12 cellular contexts compared by ENCODE assay signal in the genomic region with DNA sequence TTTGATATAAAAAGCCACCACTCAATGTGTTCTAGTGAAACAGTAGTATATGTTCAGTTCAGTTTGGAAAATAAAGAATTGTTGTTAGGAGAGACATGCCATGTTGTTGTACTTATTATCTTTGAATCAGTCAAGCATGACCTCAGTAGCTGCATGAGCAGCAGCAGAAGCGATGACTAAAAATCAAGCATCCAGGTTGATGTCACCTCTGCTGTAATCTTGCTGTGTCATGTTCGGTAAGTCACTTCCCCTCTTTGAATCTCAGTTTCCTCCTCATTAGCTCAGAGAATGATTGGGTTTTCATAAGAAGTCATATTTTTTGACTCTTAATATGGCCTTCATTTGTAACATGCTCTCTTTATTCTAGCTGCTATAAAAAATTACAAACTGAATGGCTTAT.
DNase-seq lines count a peak whose midpoint lies in the region; ATAC-seq and TF ChIP-seq lines count a peak whose summit lies in the region.
"Had no signal": no experiment of that assay in that cellular context is flagged by ENCODE, and none has a peak within 500 bp of the region (broad histone marks: within the 10 kb centered on the region; RNA-seq: fewer than 3 reads in every experiment).

No MANE protein-coding gene starts in this region.

- H3K27ac ChIP-seq in 22Rv1, result peak overlapping the region; percentile 55
- no peak overlapping the region for H3K27ac ChIP-seq in mammary epithelial cell (ENCODE audit: insufficient read depth, low read depth, low read length)
- H3K27ac ChIP-seq in adrenal gland, result no peak overlapping the region
- H3K27ac ChIP-seq: colonic mucosa had no signal

- no peak overlapping the region for H3K27ac Mint-ChIP-seq in stimulated activated memory B cell treated with anti-CD40 and anti-IgM and Interleukin-4, amounts not matched to agents 10 μg/mL and 1 μg/mL and 100 μg/mL, for 72 hours

- H3K9me3 ChIP-seq in mammary epithelial cell (replicated peaks; ENCODE audit: insufficient read depth, low read length), result no peaks in the 10 kb centered on the region
- H3K9me3 ChIP-seq in adrenal gland (replicated peaks in 1 of 3), result no peaks in the 10 kb centered on the region
- H3K9me3 ChIP-seq: BLaER1 treated with 17β-estradiol and CSF1 and Interleukin-3, amounts not matched to agents 10 nM and 100 nM; colonic mucosa had no signal

- no peaks in the 10 kb centered on the region for H3K27me3 Mint-ChIP-seq in stimulated activated memory B cell treated with anti-CD40 and anti-IgM and Interleukin-4, amounts not matched to agents 10 μg/mL and 1 μg/mL and 100 μg/mL, for 72 hours

- TF ChIP-seq POLR2A in adrenal gland (IDR thresholded peaks at IDR 0.05), result no peak

- H2AFZ ChIP-seq in mammary epithelial cell (ENCODE audit: low read depth, low read length), result no peak overlapping the region

- no peaks in the 10 kb centered on the region for H3K79me2 ChIP-seq in mammary epithelial cell (ENCODE audit: insufficient read depth, low read length)

- H3K27me3 ChIP-seq in mammary epithelial cell (ENCODE audit: insufficient read depth, low read length) (no peaks in the 10 kb centered on the region), adrenal gland (no peaks in the 10 kb centered on the region)
- H3K27me3 ChIP-seq: BLaER1 treated with 17β-estradiol and CSF1 and Interleukin-3, amounts not matched to agents 10 nM and 100 nM; colonic mucosa had no signal

- BruUV-seq in mammary epithelial cell (replicated peaks; lab: Mats Ljungman, UMichigan), result no TSS peak

- WGBS in mammary epithelial cell (ENCODE audit: low coverage, missing lambda C conversion rate), result 52% methylated on average over 2 of the region's 2 CpGs
- 82 to 93% (median 85%) methylated on average over 2 of the region's 2 CpGs for WGBS in adrenal gland, 4 donors

- intact Hi-C loops in mammary epithelial cell (cut with micrococcal nuclease) (no loop called here), adrenal gland (cut with DNase I) (no loop called here)

- no peak for TF ChIP-seq CTCF in 22Rv1 (IDR thresholded peaks at IDR 0.05)
- TF ChIP-seq CTCF in mammary epithelial cell (conservative IDR thresholded peaks at IDR 0.05 in 1 of 2, IDR thresholded peaks at IDR 0.05 in 1 of 2; ENCODE audit: extremely low read depth in 1 of 2, insufficient read depth in 1 of 2, low read depth in 1 of 2, low read length in 2 of 2), result no peak
- TF ChIP-seq CTCF in adrenal gland (IDR thresholded peaks at IDR 0.05), result no peak

- H3K4me1 ChIP-seq in mammary epithelial cell (ENCODE audit: insufficient read depth, low read length), result peaks cover 4% of the 10 kb centered on the region
- no peaks in the 10 kb centered on the region for H3K4me1 ChIP-seq in adrenal gland (replicated peaks in 1 of 2)
- H3K4me1 ChIP-seq: colonic mucosa had no signal

- H3K36me3 ChIP-seq in mammary epithelial cell (ENCODE audit: insufficient read depth, low read length) (no peaks in the 10 kb centered on the region), adrenal gland (replicated peaks in 1 of 2) (no peaks in the 10 kb centered on the region)
- H3K36me3 ChIP-seq: BLaER1 treated with 17β-estradiol and CSF1 and Interleukin-3, amounts not matched to agents 10 nM and 100 nM; colonic mucosa had no signal

- CTCF ChIA-PET in mammary epithelial cell (lab: Charles Lee; ENCODE audit: low non-redundant PET), result no interaction called here

- in situ Hi-C loops in mammary epithelial cell (cut with MboI; ENCODE audit: low sequenced_read_pairs in 2 of 2) (no loop called here), G401 (cut with HindIII; ENCODE audit: low sequenced_read_pairs) (no loop called here)

- peak; percentile 29 for DNase-seq in mammary epithelial cell
- no peak for DNase-seq in G401 (ENCODE audit: low spot score)
- no peak for DNase-seq in adrenal gland
- no peak for DNase-seq in activated effector memory CD4-positive, alpha-beta T cell treated with anti-CD3 and anti-CD28 coated beads, Interleukin-2, amount 50 U/mL, for 16 hours
- DNase-seq: activated CD4-positive, alpha-beta T cell treated with anti-CD3 and anti-CD28 coated beads, Interleukin-2, amount 50 U/mL, for 4 hours; colonic mucosa; left cardiac atrium had no signal

- H3K36me3 Mint-ChIP-seq in stimulated activated memory B cell treated with anti-CD40 and anti-IgM and Interleukin-4, amounts not matched to agents 10 μg/mL and 1 μg/mL and 100 μg/mL, for 72 hours, result no peaks in the 10 kb centered on the region

- no peaks in the 10 kb centered on the region for H3K9me3 Mint-ChIP-seq in stimulated activated memory B cell treated with anti-CD40 and anti-IgM and Interleukin-4, amounts not matched to agents 10 μg/mL and 1 μg/mL and 100 μg/mL, for 72 hours

- no peak overlapping the region for H3K4me3 Mint-ChIP-seq in stimulated activated memory B cell treated with anti-CD40 and anti-IgM and Interleukin-4, amounts not matched to agents 10 μg/mL and 1 μg/mL and 100 μg/mL, for 72 hours

- dilution Hi-C loops in mammary epithelial cell (cut with HindIII; ENCODE audit: low sequenced_read_pairs), result no loop called here

- peak; percentile 70 for ATAC-seq in GM18867 (IDR thresholded peaks at IDR 0.05; ENCODE audit: unreplicated experiment)
- ATAC-seq in HG03342 (IDR thresholded peaks at IDR 0.05; ENCODE audit: unreplicated experiment), result peak; percentile 70
- ATAC-seq in stimulated activated memory B cell treated with anti-CD40 and anti-IgM and Interleukin-4, amounts not matched to agents 10 μg/mL and 1 μg/mL and 100 μg/mL, for 72 hours, result no peak
- ATAC-seq: left cardiac atrium had no signal

- peaks cover 6% of the 10 kb centered on the region for H3K4me1 Mint-ChIP-seq in stimulated activated memory B cell treated with anti-CD40 and anti-IgM and Interleukin-4, amounts not matched to agents 10 μg/mL and 1 μg/mL and 100 μg/mL, for 72 hours

- no peaks in the 10 kb centered on the region for H4K20me1 ChIP-seq in mammary epithelial cell (ENCODE audit: insufficient read depth, low read length)
- H4K20me1 ChIP-seq: BLaER1 treated with 17β-estradiol and CSF1 and Interleukin-3, amounts not matched to agents 10 nM and 100 nM had no signal

- no peak overlapping the region for H3K9ac ChIP-seq in mammary epithelial cell (ENCODE audit: insufficient read depth, low read length)
- H3K9ac ChIP-seq: BLaER1 treated with 17β-estradiol and CSF1 and Interleukin-3, amounts not matched to agents 10 nM and 100 nM had no signal

- no peak overlapping the region for H3K4me2 ChIP-seq in mammary epithelial cell (ENCODE audit: insufficient read depth, low read depth, low read length)

- H3K4me3 ChIP-seq in mammary epithelial cell (replicated peaks in 1 of 3; ENCODE audit: insufficient read depth in 1 of 3, low read depth in 2 of 3, low read length in 3 of 3) (no peak overlapping the region), adrenal gland (no peak overlapping the region)
- H3K4me3 ChIP-seq: BLaER1 treated with 17β-estradiol and CSF1 and Interleukin-3, amounts not matched to agents 10 nM and 100 nM; colonic mucosa had no signal
